8 cellular contexts compared by ENCODE assay signal in genomic region chr9:15277400-15278137, GRCh38. TPM values are rescaled to one million over a fixed set of nuclear protein-coding genes. Genes with fewer than 3 reads are reported as not detected.
A peak's percentile ranks its signal among the peaks of the same experiment; 100 is the strongest.
DNase-seq lines count a peak whose midpoint lies in the region; ATAC-seq, FAIRE-seq and TF ChIP-seq lines count a peak whose summit lies in the region.

No MANE protein-coding gene starts in this region.

- peaks cover 3% of the 10 kb centered on the region for H3K9me1 ChIP-seq in endothelial cell of umbilical vein (replicated peaks; ENCODE audit: control insufficient read depth, extremely low read depth, insufficient read depth, low read length)

- 62% methylated on average over 10 of the region's 10 CpGs for WGBS in prostate gland

- no peak for ATAC-seq in GM21737 (IDR thresholded peaks at IDR 0.05; ENCODE audit: unreplicated experiment)

- dilution Hi-C loops in endothelial cell of umbilical vein (cut with MboI; ENCODE audit: extremely low pct_ligation_motif_present, low sequenced_read_pairs), result no loop called here

- DNase-seq in AG04450 (ENCODE audit: low read depth, low spot score) (no peak), GM18507 (ENCODE audit: extremely low spot score, insufficient read length, low read depth) (no peak), NCI-H748 treated with DMSO at 0.1 percent for 48 hours (lab: John Stamatoyannopoulos, UW) (peak; percentile 34), endothelial cell of umbilical vein (ENCODE audit: low read depth, low spot score) (peak; percentile 48), prostate gland (ENCODE audit: low spot score) (no peak), GM19240 (ENCODE audit: insufficient read length, low spot score) (no peak)
- no peak for DNase-seq in stimulated activated naive CD4-positive, alpha-beta T cell treated with Interleukin-2 at 50 U/mL for 16 hours (lab: John Stamatoyannopoulos, UW)

- TF ChIP-seq POLR2A in endothelial cell of umbilical vein (IDR thresholded peaks at IDR 0.05; ENCODE audit: low read depth, low read length), result no peak
- TF ChIP-seq POLR2A in prostate gland (IDR thresholded peaks at IDR 0.05), result no peak

- H4K20me1 ChIP-seq in endothelial cell of umbilical vein (replicated peaks; ENCODE audit: control insufficient read depth, extremely low read depth, insufficient read depth, low read length), result no peaks in the 10 kb centered on the region

- intact Hi-C loops in endothelial cell of umbilical vein (cut with micrococcal nuclease), result loop anchor here (1.0 to 2.0 kb wide), 4 partner anchors 30 to 329 kb away; partner anchors contain the start of genes SNAPC3 and TTC39B
- intact Hi-C loops in prostate gland (cut with DNase I), result loop anchor here (10.0 kb wide), 1 partner anchor 327 kb away; no protein-coding TSS in a partner anchor

- POLR2A ChIA-PET in AG04450 (lab: Yijun Ruan, JAX) (no interaction called here), endothelial cell of umbilical vein (lab: Charles Lee) (interaction anchor here (0.6 kb wide), 1 partner anchor 60 kb away, joined by 3 read pairs; no protein-coding TSS in a partner anchor)

- no peak overlapping the region for H3K4me2 ChIP-seq in endothelial cell of umbilical vein (ENCODE audit: insufficient read depth, low read length)

- FAIRE-seq in GM18507 (lab: Jason Lieb, UNC) (peak; percentile 77), endothelial cell of umbilical vein (lab: Jason Lieb, UNC) (peak; percentile 85)

- TF ChIP-seq CTCF in AG04450 (IDR thresholded peaks at IDR 0.05; ENCODE audit: low read depth, low read length) (peak; percentile 40), endothelial cell of umbilical vein (IDR thresholded peaks at IDR 0.05; ENCODE audit: extremely low read depth in 1 of 2, insufficient read depth in 1 of 2, low read depth in 1 of 2, low read length in 2 of 2) (peak in 1 of 2 donors; percentile 19), prostate gland (IDR thresholded peaks at IDR 0.05) (peak in 3 of 4 experiments; percentile 24 to 44 (median 38))

- no peak overlapping the region for H2AFZ ChIP-seq in endothelial cell of umbilical vein (ENCODE audit: low read depth, low read length)

- no peak overlapping the region for H3K27ac ChIP-seq in AG04450 (ENCODE audit: low read depth, low read length)
- no peak overlapping the region for H3K27ac ChIP-seq in endothelial cell of umbilical vein (ENCODE audit: insufficient read depth, low read depth, low read length)
- no peak overlapping the region for H3K27ac ChIP-seq in prostate gland

- H3K4me1 ChIP-seq in endothelial cell of umbilical vein (ENCODE audit: control insufficient read depth, extremely low read depth, insufficient read depth, low read length) (no peaks in the 10 kb centered on the region), prostate gland (replicated peaks) (no peaks in the 10 kb centered on the region)

- H3K27me3 ChIP-seq in AG04450 (ENCODE audit: control insufficient read depth, insufficient read depth, low read length) (no peaks in the 10 kb centered on the region), endothelial cell of umbilical vein (ENCODE audit: control insufficient read depth in 2 of 2, insufficient read depth in 2 of 2, low read length in 2 of 2) (no peaks in the 10 kb centered on the region), prostate gland (replicated peaks; ENCODE audit: insufficient read depth) (no peaks in the 10 kb centered on the region)

- H3K9me3 ChIP-seq in AG04450 (ENCODE audit: control insufficient read depth, insufficient read depth, low read length) (no peaks in the 10 kb centered on the region), endothelial cell of umbilical vein (replicated peaks; ENCODE audit: control insufficient read depth, insufficient read depth, low read length) (no peaks in the 10 kb centered on the region), prostate gland (no peaks in the 10 kb centered on the region)

- H3K4me3 ChIP-seq in AG04450 (ENCODE audit: low read depth, low read length) (no peak overlapping the region), endothelial cell of umbilical vein (replicated peaks in 1 of 3; ENCODE audit: insufficient read depth in 1 of 3, low read depth in 1 of 3, low read length in 3 of 3) (no peak overlapping the region), prostate gland (no peak overlapping the region)

- no peak overlapping the region for H3K9ac ChIP-seq in endothelial cell of umbilical vein (replicated peaks; ENCODE audit: extremely low read depth, insufficient read depth, low read length)

- H3K79me2 ChIP-seq in endothelial cell of umbilical vein (ENCODE audit: control insufficient read depth, insufficient read depth, low read length), result no peaks in the 10 kb centered on the region

- CTCF ChIA-PET in AG04450 (lab: Charles Lee), result interaction anchor here (0.6 to 1.7 kb wide), 17 partner anchors 9 to 329 kb away, joined by 3 to 17 read pairs (median 4); partner anchors contain the start of gene TTC39B
- CTCF ChIA-PET in endothelial cell of umbilical vein (lab: Charles Lee), result interaction anchor here (0.5 to 1.3 kb wide), 29 partner anchors 9 to 364 kb away, joined by 3 to 22 read pairs (median 4); partner anchors contain the start of genes PSIP1, SNAPC3 and TTC39B

- BruUV-seq in endothelial cell of umbilical vein (replicated peaks; lab: Mats Ljungman, UMichigan), result no TSS peak

- H3K36me3 ChIP-seq in endothelial cell of umbilical vein (ENCODE audit: control insufficient read depth in 2 of 2, extremely low read depth in 1 of 2, insufficient read depth in 2 of 2, low read length in 2 of 2), result no peaks in the 10 kb centered on the region
- H3K36me3 ChIP-seq in prostate gland, result no peaks in the 10 kb centered on the region

TF ChIP-seq in endothelial cell of umbilical vein, 7 proteins besides CTCF, POLR2A, EP300 and RAD21:
- TF ChIP-seq POLR2AphosphoS5 (IDR thresholded peaks at IDR 0.05; ENCODE audit: insufficient read depth, low read depth, low read length), result no peak

RNA-seq across cellular contexts. Expression of gene TTC39B, which starts 29.4 kb away (rescaled TPM):
- polyA plus RNA-seq in AG04450 (2011; rRNA removed) (8.6 and 11.4 TPM in 2 replicates), endothelial cell of umbilical vein (0.64 and 1.0 TPM in 2 replicates)
- 18.5 and 20.3 TPM in 2 replicates for polyA minus RNA-seq in AG04450 (2011; rRNA and poly(A)+ RNA removed)
- total RNA-seq in endothelial cell of umbilical vein (5.4 and 6.8 TPM in 2 replicates), prostate gland (1 to 10 TPM; 4.2 to 4.3 TPM)
- 0.97 and 1.1 TPM in 2 replicates for polyA plus RNA-seq in endothelial cell of umbilical vein (2011; cell fraction: cytosol; rRNA removed)
- 6.7 and 7.6 TPM in 2 replicates for polyA plus RNA-seq in endothelial cell of umbilical vein (2011; cell fraction: nucleus; rRNA removed)
- polyA plus RNA-seq in endothelial cell of umbilical vein (2012), result 5.3 and 6.9 TPM in 2 replicates
- 5.3 and 7.4 TPM in 2 replicates for polyA minus RNA-seq in endothelial cell of umbilical vein
- polyA minus RNA-seq in endothelial cell of umbilical vein (2011; cell fraction: cytosol; rRNA and poly(A)+ RNA removed), result 0.31 TPM
- polyA minus RNA-seq in endothelial cell of umbilical vein (2011; cell fraction: nucleus; rRNA and poly(A)+ RNA removed), result 9.8 and 14.4 TPM in 2 replicates

Comparison
In these comparisons a context has a peak if more than half of its experiments do, and no peak if none do; other contexts are left out.
1. DNase-seq: peak in NCI-H748 treated with DMSO at 0.1 percent for 48 hours (single experiment) and endothelial cell of umbilical vein (single experiment); none in AG04450 (single experiment), GM18507 (single experiment), prostate gland (single experiment), GM19240 (single experiment) and stimulated activated naive CD4-positive, alpha-beta T cell treated with Interleukin-2 at 50 U/mL for 16 hours (single experiment).